38 cellular contexts compared by ENCODE assay signal in the genomic region with DNA sequence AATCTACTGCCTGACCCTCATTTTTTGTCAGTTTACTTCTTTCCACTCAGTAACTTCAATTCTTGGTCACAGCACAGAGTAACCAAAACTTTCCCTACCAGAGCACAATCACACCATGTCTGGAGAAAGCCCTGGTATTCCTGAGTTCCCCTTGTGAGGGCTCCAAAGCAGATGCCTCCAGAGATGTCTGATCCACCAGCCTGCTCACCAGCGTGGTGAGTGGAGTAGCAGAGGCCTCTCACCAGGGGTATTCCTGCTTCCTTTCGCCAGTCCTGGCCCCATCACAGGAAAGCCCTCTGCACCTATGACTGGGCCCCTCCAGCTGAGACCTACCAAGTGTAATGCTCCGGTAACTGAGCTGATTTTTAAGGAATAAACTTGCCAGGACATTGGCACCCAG.
"Had no signal": no experiment of that assay in that cellular context is flagged by ENCODE, and none has a peak within 500 bp of the region (broad histone marks: within the 10 kb centered on the region; RNA-seq: fewer than 3 reads in every experiment).

No MANE protein-coding gene starts in this region.

- H3K4me1 Mint-ChIP-seq: activated naive CD4-positive, alpha-beta T cell treated with anti-CD3 and anti-CD28 coated beads, Interleukin-2, amount 10 ng/mL, durations not matched to agents 7 days and 5 days; brain; central memory CD8-positive, alpha-beta T cell had no signal

- H3K27me3 ChIP-seq: adrenal gland, ascending aorta, body of pancreas, brain microvascular endothelial cell, breast epithelium had no signal

- H3K27ac Mint-ChIP-seq: activated naive CD4-positive, alpha-beta T cell treated with anti-CD3 and anti-CD28 coated beads for 36 hours; activated naive CD4-positive, alpha-beta T cell treated with anti-CD3 and anti-CD28 coated beads, Interleukin-2, amount 10 ng/mL, durations not matched to agents 7 days and 5 days; activated naive CD4-positive, alpha-beta T cell treated with anti-CD3 and anti-CD28 coated beads, Interleukin-2, amount 50 U/mL, for 24 hours; activated naive CD4-positive, alpha-beta T cell treated with anti-CD3 and anti-CD28 coated beads, Interleukin-2, amount 50 U/mL, for 72 hours; activated naive CD8-positive, alpha-beta T cell; activated naive CD8-positive, alpha-beta T cell treated with anti-CD3 and anti-CD28 coated beads for 36 hours; activated naive CD8-positive, alpha-beta T cell treated with anti-CD3 and anti-CD28 coated beads, Interleukin-2, amount 10 ng/mL, durations not matched to agents 7 days and 5 days; activated naive CD8-positive, alpha-beta T cell treated with anti-CD3 and anti-CD28 coated beads, Interleukin-2, amount 50 U/mL, for 24 hours; activated T-cell treated with anti-CD3 and anti-CD28 coated beads, Interleukin-2, amount 50 U/mL, for 24 hours; activated T-cell treated with anti-CD3 and anti-CD28 coated beads, Interleukin-2, amount 50 U/mL, for 72 hours; activated T-helper 1 cell treated with anti-CD3 and anti-CD28 coated beads, Interleukin-12 subunit alpha, Interleukin-12 subunit beta, Interleukin-2, Interleukin-4 antibody, amounts not matched to agents 30 ng/mL and 10 ng/mL and 1 ng/mL, durations not matched to agents 14 hours and 24 hours and 36 hours; activated T-helper 2 cell treated with anti-CD3 and anti-CD28 coated beads, Interferon-gamma antibody, Interleukin-2, Interleukin-4, amounts not matched to agents 10 μg/mL and 5 μg/mL and 100 μg/mL, durations not matched to agents 14 hours and 24 hours and 36 hours; brain had no signal

- H3K9me3 ChIP-seq: adrenal gland, ascending aorta, body of pancreas, breast epithelium had no signal

- H3K36me3 Mint-ChIP-seq: activated naive CD4-positive, alpha-beta T cell treated with anti-CD3 and anti-CD28 coated beads, Interleukin-2, amount 10 ng/mL, durations not matched to agents 7 days and 5 days; activated naive CD4-positive, alpha-beta T cell treated with anti-CD3 and anti-CD28 coated beads, Interleukin-2, amount 50 U/mL, for 24 hours; activated naive CD8-positive, alpha-beta T cell treated with anti-CD3 and anti-CD28 coated beads, Interleukin-2, amount 10 ng/mL, durations not matched to agents 7 days and 5 days; brain had no signal

- H3K27ac ChIP-seq: adrenal gland, ascending aorta, body of pancreas, brain microvascular endothelial cell, breast epithelium, cardiac muscle cell had no signal

- H3K36me3 ChIP-seq: adrenal gland, ascending aorta, brain microvascular endothelial cell, breast epithelium, cardiac muscle cell had no signal

- H3K4me3 ChIP-seq: adrenal gland, ascending aorta, body of pancreas, breast epithelium, cardiac muscle cell had no signal

- ATAC-seq: activated naive CD4-positive, alpha-beta T cell treated with anti-CD3 and anti-CD28 coated beads, Interleukin-2, amount 50 U/mL, for 72 hours; activated naive CD8-positive, alpha-beta T cell treated with anti-CD3 and anti-CD28 coated beads, Interleukin-2, amount 50 U/mL, for 24 hours; activated T-cell treated with anti-CD3 and anti-CD28 coated beads, Interleukin-2, amount 50 U/mL, for 4 hours; activated T-cell treated with anti-CD3 and anti-CD28 coated beads, Interleukin-2, amount 50 U/mL, for 72 hours; body of pancreas had no signal

- H3K27me3 Mint-ChIP-seq: activated naive CD4-positive, alpha-beta T cell treated with anti-CD3 and anti-CD28 coated beads, Interleukin-2, amount 10 ng/mL, durations not matched to agents 7 days and 5 days; activated naive CD4-positive, alpha-beta T cell treated with anti-CD3 and anti-CD28 coated beads, Interleukin-2, amount 50 U/mL, for 24 hours; activated naive CD8-positive, alpha-beta T cell; activated naive CD8-positive, alpha-beta T cell treated with anti-CD3 and anti-CD28 coated beads for 36 hours; activated naive CD8-positive, alpha-beta T cell treated with anti-CD3 and anti-CD28 coated beads, Interleukin-2, amount 50 U/mL, for 24 hours; activated T-cell treated with anti-CD3 and anti-CD28 coated beads, Interleukin-2, amount 50 U/mL, for 24 hours; brain had no signal

- H3K9me3 Mint-ChIP-seq: activated naive CD4-positive, alpha-beta T cell treated with anti-CD3 and anti-CD28 coated beads, Interleukin-2, amount 50 U/mL, for 24 hours; activated T-cell treated with anti-CD3 and anti-CD28 coated beads, Interleukin-2, amount 50 U/mL, for 24 hours; activated T-cell treated with anti-CD3 and anti-CD28 coated beads, Interleukin-2, amount 50 U/mL, for 4 hours; activated T-cell treated with anti-CD3 and anti-CD28 coated beads, Interleukin-2, amount 50 U/mL, for 72 hours; activated T-helper 2 cell treated with anti-CD3 and anti-CD28 coated beads, Interferon-gamma antibody, Interleukin-2, Interleukin-4, amounts not matched to agents 10 μg/mL and 5 μg/mL and 100 μg/mL, durations not matched to agents 14 hours and 24 hours and 36 hours; brain; central memory CD8-positive, alpha-beta T cell had no signal

- H3K4me3 Mint-ChIP-seq: activated naive CD4-positive, alpha-beta T cell treated with anti-CD3 and anti-CD28 coated beads for 36 hours; activated naive CD4-positive, alpha-beta T cell treated with anti-CD3 and anti-CD28 coated beads, Interleukin-2, amount 10 ng/mL, durations not matched to agents 7 days and 5 days; activated naive CD4-positive, alpha-beta T cell treated with anti-CD3 and anti-CD28 coated beads, Interleukin-2, amount 50 U/mL, for 24 hours; activated naive CD8-positive, alpha-beta T cell; activated naive CD8-positive, alpha-beta T cell treated with anti-CD3 and anti-CD28 coated beads for 36 hours; activated naive CD8-positive, alpha-beta T cell treated with anti-CD3 and anti-CD28 coated beads, Interleukin-2, amount 10 ng/mL, durations not matched to agents 7 days and 5 days; activated naive CD8-positive, alpha-beta T cell treated with anti-CD3 and anti-CD28 coated beads, Interleukin-2, amount 50 U/mL, for 24 hours; activated T-cell treated with anti-CD3 and anti-CD28 coated beads, Interleukin-2, amount 50 U/mL, for 24 hours; activated T-cell treated with anti-CD3 and anti-CD28 coated beads, Interleukin-2, amount 50 U/mL, for 4 hours; activated T-cell treated with anti-CD3 and anti-CD28 coated beads, Interleukin-2, amount 50 U/mL, for 72 hours; activated T-helper 1 cell treated with anti-CD3 and anti-CD28 coated beads, Interleukin-12 subunit alpha, Interleukin-12 subunit beta, Interleukin-2, Interleukin-4 antibody, amounts not matched to agents 30 ng/mL and 10 ng/mL and 1 ng/mL, durations not matched to agents 14 hours and 24 hours and 36 hours; brain; central memory CD8-positive, alpha-beta T cell had no signal

- DNase-seq: activated effector memory CD4-positive, alpha-beta T cell treated with anti-CD3 and anti-CD28 coated beads, Interleukin-2, amount 50 U/mL, for 16 hours; activated effector memory CD4-positive, alpha-beta T cell treated with Interleukin-2 at 50 U/mL for 16 hours; activated gamma-delta T cell; activated gamma-delta T cell treated with Interleukin-2 at 50 U/mL for 16 hours; activated naive CD4-positive, alpha-beta T cell; activated naive CD4-positive, alpha-beta T cell treated with anti-CD3 and anti-CD28 coated beads for 36 hours; activated naive CD4-positive, alpha-beta T cell treated with anti-CD3 and anti-CD28 coated beads, Interleukin-2, amount 10 ng/mL, durations not matched to agents 7 days and 5 days; activated naive CD4-positive, alpha-beta T cell treated with anti-CD3 and anti-CD28 coated beads, Interleukin-2, amount 50 U/mL, for 16 hours; activated naive CD4-positive, alpha-beta T cell treated with Interleukin-2 at 50 U/mL for 16 hours; activated naive CD8-positive, alpha-beta T cell treated with anti-CD3 and anti-CD28 coated beads for 36 hours; activated naive CD8-positive, alpha-beta T cell treated with anti-CD3 and anti-CD28 coated beads, Interleukin-2, amount 10 ng/mL, durations not matched to agents 7 days and 5 days; activated naive CD8-positive, alpha-beta T cell treated with anti-CD3 and anti-CD28 coated beads, Interleukin-2, amount 50 U/mL, for 24 hours; activated T-cell treated with anti-CD3 and anti-CD28 coated beads for 4 hours; activated T-cell treated with anti-CD3 and anti-CD28 coated beads, Interleukin-2, amount 50 U/mL, for 1 hour; activated T-cell treated with anti-CD3 and anti-CD28 coated beads, Interleukin-2, amount 50 U/mL, for 24 hours; activated T-cell treated with anti-CD3 and anti-CD28 coated beads, Interleukin-2, amount 50 U/mL, for 4 hours; activated T-cell treated with anti-CD3 and anti-CD28 coated beads, Interleukin-2, amount 50 U/mL, for 48 hours; activated T-cell treated with anti-CD3 and anti-CD28 coated beads, Interleukin-2, amount 50 U/mL, for 72 hours; adrenal gland; amniotic stem cell; amygdala; anterior cingulate cortex; aorta; body of pancreas; brain microvascular endothelial cell; caudate nucleus; central memory CD4-positive, alpha-beta T cell; cerebellar nuclear complex had no signal

- H3K4me1 ChIP-seq: adrenal gland, ascending aorta, body of pancreas, breast epithelium had no signal
